In the genomic region with DNA sequence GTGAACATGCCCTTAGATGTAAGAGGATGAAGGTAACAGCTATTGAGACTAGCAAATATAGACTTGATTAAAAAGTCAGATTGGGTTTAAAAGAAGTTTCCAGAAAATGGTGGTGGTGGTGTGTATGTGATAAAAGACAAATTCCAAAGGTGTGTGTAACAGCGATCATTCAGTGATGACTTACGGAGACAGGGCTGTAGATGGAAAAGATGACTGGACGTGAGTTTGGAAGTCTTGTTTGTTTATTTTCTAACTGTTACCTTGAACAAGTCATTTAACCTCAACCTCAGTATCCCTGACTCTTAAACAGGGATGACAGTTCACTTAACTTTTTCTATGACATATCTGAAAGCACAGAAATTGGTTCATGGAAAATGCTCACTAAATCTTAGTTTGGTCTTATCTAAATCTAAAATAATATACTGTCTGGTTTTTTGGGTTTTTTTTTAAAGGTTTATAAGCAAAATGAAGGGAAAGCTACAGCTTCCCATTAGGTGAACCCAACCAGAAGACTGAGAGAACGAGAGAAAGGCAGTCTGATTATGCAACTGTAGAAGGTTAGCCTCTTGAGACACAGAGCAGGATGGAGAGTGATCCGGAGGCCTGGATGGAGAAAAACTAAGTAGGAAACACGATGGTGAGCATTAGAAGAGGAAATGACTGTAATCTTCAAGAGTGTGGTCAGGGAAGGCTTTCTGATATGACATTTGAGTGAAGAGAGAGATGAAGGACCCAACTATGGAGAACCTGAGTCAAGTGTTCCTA, we compare ENCODE assay signal across 17 cellular contexts.
A peak's percentile ranks its signal among the peaks of the same experiment; 100 is the strongest.
DNase-seq lines count a peak whose midpoint lies in the region; ATAC-seq, FAIRE-seq and TF ChIP-seq lines count a peak whose summit lies in the region.
"Had no signal": no experiment of that assay in that cellular context is flagged by ENCODE, and none has a peak within 500 bp of the region (broad histone marks: within the 10 kb centered on the region; RNA-seq: fewer than 3 reads in every experiment).

No MANE protein-coding gene starts in this region.

- H3K27me3 ChIP-seq in OCI-LY3 (ENCODE audit: low read depth, low read length) (no peaks in the 10 kb centered on the region), bronchial epithelial cell (ENCODE audit: control insufficient read depth, insufficient read depth, low read length) (no peaks in the 10 kb centered on the region), endodermal cell (ENCODE audit: control insufficient read depth, insufficient read depth, low read length, poor library complexity, severe bottlenecking) (no peaks in the 10 kb centered on the region)
- H3K27me3 ChIP-seq: ascending aorta had no signal

- TF ChIP-seq CTCF in OCI-LY3 (IDR thresholded peaks at IDR 0.05; ENCODE audit: low read depth, low read length) (no peak), bronchial epithelial cell (IDR thresholded peaks at IDR 0.05; ENCODE audit: insufficient read depth, low read length, severe bottlenecking) (no peak), MCF 10A (IDR thresholded peaks at IDR 0.05; ENCODE audit: unreplicated experiment) (no peak), endodermal cell (conservative IDR thresholded peaks at IDR 0.05) (no peak)

- H3K4me1 ChIP-seq in OCI-LY3 (ENCODE audit: low read length), result peaks cover 28% of the 10 kb centered on the region
- H3K4me1 ChIP-seq in endodermal cell (ENCODE audit: control insufficient read depth, insufficient read depth, low read length), result no peaks in the 10 kb centered on the region

- CTCF ChIA-PET in MCF 10A (lab: Yijun Ruan, JAX), result interaction anchor here (0.6 to 0.7 kb wide), 2 partner anchors 101 to 343 kb away, joined by 3 read pairs; no protein-coding TSS in a partner anchor

- no peak overlapping the region for H3K27ac Mint-ChIP-seq in stimulated activated naive CD8-positive, alpha-beta T cell treated with anti-CD3 and anti-CD28 coated beads, Interleukin-15, amount 100 ng/mL, for 72 hours
- H3K27ac Mint-ChIP-seq in MCF 10A (ENCODE audit: low read depth, unreplicated experiment) (no peak overlapping the region), endodermal cell (no peak overlapping the region)

- no peaks in the 10 kb centered on the region for H3K36me3 Mint-ChIP-seq in MCF 10A (ENCODE audit: insufficient read depth, unreplicated experiment)
- peaks cover 3% of the 10 kb centered on the region for H3K36me3 Mint-ChIP-seq in endodermal cell (ENCODE audit: low read depth)

- H3K4me3 ChIP-seq in OCI-LY3 (ENCODE audit: low read length), result no peak overlapping the region
- H3K4me3 ChIP-seq in bronchial epithelial cell (ENCODE audit: low read depth, low read length), result no peak overlapping the region
- H3K4me3 ChIP-seq in endodermal cell (ENCODE audit: low read length), result no peak overlapping the region
- H3K4me3 ChIP-seq: ascending aorta had no signal

- 0 out of 2 replicates have a peak overlapping the region, but pooled peaks have one; percentile 3 for H3K27ac ChIP-seq in OCI-LY3 (ENCODE audit: low read length)
- H3K27ac ChIP-seq in endodermal cell (ENCODE audit: low read depth, low read length), result no peak overlapping the region
- H3K27ac ChIP-seq: ascending aorta had no signal

- no peaks in the 10 kb centered on the region for H3K27me3 Mint-ChIP-seq in stimulated activated naive CD8-positive, alpha-beta T cell treated with anti-CD3 and anti-CD28 coated beads, Interleukin-15, amount 100 ng/mL, for 72 hours
- H3K27me3 Mint-ChIP-seq in MCF 10A (ENCODE audit: insufficient read depth, unreplicated experiment) (no peaks in the 10 kb centered on the region), endodermal cell (ENCODE audit: insufficient read depth) (no peaks in the 10 kb centered on the region)

- H3K9ac ChIP-seq in OCI-LY3 (ENCODE audit: low read length) (no peak overlapping the region), endodermal cell (ENCODE audit: extremely low read depth, low read length, poor library complexity, severe bottlenecking) (no peak overlapping the region)

- no peak overlapping the region for H2AFZ ChIP-seq in OCI-LY3 (ENCODE audit: low read depth, low read length)

- no peak overlapping the region for H3K4me2 ChIP-seq in OCI-LY3 (ENCODE audit: low read length)

- H3K79me2 ChIP-seq in OCI-LY3 (ENCODE audit: low read length), result peaks cover 100% of the 10 kb centered on the region

- no peaks in the 10 kb centered on the region for H3K9me3 Mint-ChIP-seq in stimulated activated naive CD8-positive, alpha-beta T cell treated with anti-CD3 and anti-CD28 coated beads, Interleukin-15, amount 100 ng/mL, for 72 hours
- H3K9me3 Mint-ChIP-seq in MCF 10A (ENCODE audit: unreplicated experiment) (no peaks in the 10 kb centered on the region), endodermal cell (no peaks in the 10 kb centered on the region)

- BruUV-seq in MCF 10A (replicated peaks; lab: Mats Ljungman, UMichigan), result no TSS peak

- POLR2A ChIA-PET in MCF 10A (lab: Yijun Ruan, JAX), result no interaction called here

- no peak for DNase-seq in stimulated activated naive CD8-positive, alpha-beta T cell treated with anti-CD3 and anti-CD28 coated beads, Interleukin-15, Interleukin-2, amounts not matched to agents 100 U/mL and 50 U/mL, for 24 hours
- no peak for DNase-seq in stimulated activated naive CD8-positive, alpha-beta T cell treated with anti-CD3 and anti-CD28 coated beads, Interleukin-15, amount 100 ng/mL, for 72 hours
- DNase-seq in bronchial epithelial cell (ENCODE audit: low read depth), result peak; percentile 55
- no peak for DNase-seq in T1000 (lab: John Stamatoyannopoulos, UW)
- DNase-seq in MCF 10A (ENCODE audit: unreplicated experiment), result no peak
- no peak for DNase-seq in endodermal cell
- no peak for DNase-seq in 8988T
- DNase-seq: activated naive CD4-positive, alpha-beta T cell; H7; NCI-H2029 treated with DMSO at 0.1 percent for 48 hours; NCI-H524; retina; T-helper 1 cell had no signal

- peak; percentile 19 for ATAC-seq in stimulated activated naive CD8-positive, alpha-beta T cell treated with anti-CD3 and anti-CD28 coated beads, Interleukin-15, Interleukin-2, amounts not matched to agents 100 U/mL and 50 U/mL, for 24 hours
- ATAC-seq in stimulated activated naive CD8-positive, alpha-beta T cell treated with anti-CD3 and anti-CD28 coated beads, Interleukin-15, amount 100 ng/mL, for 72 hours, result no peak
- ATAC-seq: activated CD4-positive, CD25-positive, alpha-beta regulatory T cell treated with anti-CD3 and anti-CD28 coated beads, Interleukin-2, amount 50 U/mL, for 24 hours; Panc1 had no signal

- intact Hi-C loops in MCF 10A (cut with micrococcal nuclease), result no loop called here

- H3K4me3 Mint-ChIP-seq in stimulated activated naive CD8-positive, alpha-beta T cell treated with anti-CD3 and anti-CD28 coated beads, Interleukin-15, amount 100 ng/mL, for 72 hours, result no peak overlapping the region
- H3K4me3 Mint-ChIP-seq in MCF 10A (ENCODE audit: unreplicated experiment), result no peak overlapping the region
- no peak overlapping the region for H3K4me3 Mint-ChIP-seq in endodermal cell

- no peak for FAIRE-seq in bronchial epithelial cell (lab: Jason Lieb, UNC)

- WGBS in endodermal cell (ENCODE audit: insufficient coverage in 1 of 2, insufficient read length in 1 of 2), 2 experiments, result 96 to 97% methylated on average over 5 to 6 of the region's 6 CpGs

- H4K20me1 ChIP-seq in OCI-LY3 (ENCODE audit: insufficient read depth, low read length), result peaks cover 99% of the 10 kb centered on the region

- peaks cover 89% of the 10 kb centered on the region for H3K36me3 ChIP-seq in OCI-LY3 (replicated peaks; ENCODE audit: low read depth, low read length)
- H3K36me3 ChIP-seq in bronchial epithelial cell (ENCODE audit: control insufficient read depth, insufficient read depth, low read length), result no peaks in the 10 kb centered on the region
- no peaks in the 10 kb centered on the region for H3K36me3 ChIP-seq in endodermal cell (ENCODE audit: control insufficient read depth, insufficient read depth, low read length)
- H3K36me3 ChIP-seq: ascending aorta had no signal

- no peaks in the 10 kb centered on the region for H3K4me1 Mint-ChIP-seq in stimulated activated naive CD8-positive, alpha-beta T cell treated with anti-CD3 and anti-CD28 coated beads, Interleukin-15, amount 100 ng/mL, for 72 hours
- H3K4me1 Mint-ChIP-seq in MCF 10A (ENCODE audit: insufficient read depth, unreplicated experiment) (no peaks in the 10 kb centered on the region), endodermal cell (peaks cover 5% of the 10 kb centered on the region)

- H3K9me3 ChIP-seq in OCI-LY3 (ENCODE audit: insufficient read depth, low read length) (no peaks in the 10 kb centered on the region), endodermal cell (ENCODE audit: control insufficient read depth, low read length) (no peaks in the 10 kb centered on the region)
- H3K9me3 ChIP-seq: ascending aorta had no signal
